8 cellular contexts compared by ENCODE assay signal in genomic region chr1:109151146-109151545, GRCh38. TPM values are rescaled to one million over a fixed set of nuclear protein-coding genes. Genes with fewer than 3 reads are reported as not detected.
DNase-seq lines count a peak whose midpoint lies in the region; ATAC-seq, FAIRE-seq and TF ChIP-seq lines count a peak whose summit lies in the region.

No MANE protein-coding gene starts in this region.

- H3K9ac ChIP-seq in H1 (replicated peaks in 1 of 4; ENCODE audit: extremely low read depth in 1 of 4, low read depth in 3 of 4, low read length in 3 of 4), result no peak overlapping the region

- no peaks in the 10 kb centered on the region for H3K9me3 ChIP-seq in H1 (ENCODE audit: insufficient read depth in 2 of 2, low read depth in 1 of 2, low read length in 1 of 2)
- no peaks in the 10 kb centered on the region for H3K9me3 ChIP-seq in mesodermal cell (ENCODE audit: control insufficient read depth, low read length)

- H3K4me1 ChIP-seq in H1 (replicated peaks in 1 of 4; ENCODE audit: control insufficient read depth in 3 of 4, insufficient read depth in 4 of 4, low read length in 3 of 4) (peaks cover 0 to 3% (median 2%) of the 10 kb centered on the region in 4 experiments; a peak in 3 of 7 replicates), mesodermal cell (ENCODE audit: control insufficient read depth, insufficient read depth, low read length, poor library complexity, severe bottlenecking) (peaks cover 14% of the 10 kb centered on the region)

- no peak for TF ChIP-seq RAD21 in H1 (IDR thresholded peaks at IDR 0.05 in 1 of 2, conservative IDR thresholded peaks at IDR 0.05 in 1 of 2; ENCODE audit: low read depth in 2 of 2, low read length in 2 of 2)

- peak overlapping the region; percentile 98 for H2AFZ ChIP-seq in H1 (ENCODE audit: low read length)

- no peaks in the 10 kb centered on the region for H3K79me1 ChIP-seq in H1 (ENCODE audit: low read depth, low read length)

- no peak overlapping the region for H3K27ac Mint-ChIP-seq in CD14-positive monocyte

- H2BK12ac ChIP-seq in H1 (ENCODE audit: low read depth, low read length), result peak overlapping the region; percentile 64; the same call in 1 of the 2 replicates

- TF ChIP-seq CTCF in H1 (IDR thresholded peaks at IDR 0.05; ENCODE audit: control extremely low read depth in 1 of 3, insufficient read depth in 1 of 3, low read depth in 1 of 3, low read length in 3 of 3) (no peak), CD14-positive monocyte (IDR thresholded peaks at IDR 0.05) (no peak)

- ATAC-seq in HG02571 (IDR thresholded peaks at IDR 0.05; ENCODE audit: unreplicated experiment) (no peak), GM21786 (IDR thresholded peaks at IDR 0.05; ENCODE audit: unreplicated experiment) (no peak)

- H3K27me3 Mint-ChIP-seq in CD14-positive monocyte (ENCODE audit: low read depth in 3 of 3), result peaks cover 4 to 14% (median 12%) of the 10 kb centered on the region in 3 donors

- no peaks in the 10 kb centered on the region for H3K23me2 ChIP-seq in H1 (ENCODE audit: low read depth, low read length)

- intact Hi-C loops in CD14-positive monocyte (cut with micrococcal nuclease), result no loop called here

- H2BK120ac ChIP-seq in H1 (replicated peaks; ENCODE audit: low read depth, low read length), result no peak overlapping the region

- H3K4me3 ChIP-seq in H1 (ENCODE audit: extremely low read depth in 1 of 4, insufficient read depth in 2 of 4, low read depth in 3 of 4, low read length in 4 of 4) (no peak overlapping the region), mesodermal cell (ENCODE audit: extremely low read depth, insufficient read depth, low read length, poor library complexity, severe bottlenecking) (no peak overlapping the region)

- no peak overlapping the region for H3K18ac ChIP-seq in H1 (ENCODE audit: extremely low read depth, low read length)

- no peak overlapping the region for H3K4ac ChIP-seq in H1 (replicated peaks; ENCODE audit: insufficient read length, low read depth, low read length)

- no peak overlapping the region for H2BK20ac ChIP-seq in H1 (ENCODE audit: low read length)

- no peak overlapping the region for H2BK5ac ChIP-seq in H1 (ENCODE audit: low read depth, low read length)

- WGBS in H1 (ENCODE audit: extremely low coverage in 1 of 2, insufficient coverage in 1 of 2, insufficient read length in 1 of 2, insufficient replicate concordance in 2 of 2, low coverage in 1 of 2, low lambda C conversion rate in 2 of 2, missing lambda C conversion rate in 1 of 2), 2 experiments, result 42% methylated on average over 3 of the region's 3 CpGs; no CpG with 5 or more reads in 1 of the 2 experiments
- WGBS in mesodermal cell (ENCODE audit: insufficient coverage in 2 of 2), 2 experiments, result 71 to 86% methylated on average over 1 to 2 of the region's 3 CpGs

- H2BK15ac ChIP-seq in H1 (ENCODE audit: low read length), result no peak overlapping the region

- no peak overlapping the region for H2AK5ac ChIP-seq in H1 (ENCODE audit: low read depth, low read length)

- no peak overlapping the region for H4K8ac ChIP-seq in H1 (ENCODE audit: extremely low read depth, insufficient read depth, low read length)

- no peaks in the 10 kb centered on the region for H3K27me3 ChIP-seq in H1 (replicated peaks in 1 of 4; ENCODE audit: control insufficient read depth in 3 of 4, extremely low read depth in 1 of 4, insufficient read depth in 3 of 4, low read length in 3 of 4)

- H3K23ac ChIP-seq in H1 (ENCODE audit: insufficient read length), result no peak overlapping the region

- no peak overlapping the region for H3K14ac ChIP-seq in H1 (ENCODE audit: insufficient read length)

- H3K9me3 Mint-ChIP-seq in CD14-positive monocyte, result no peaks in the 10 kb centered on the region

- no peak for TF ChIP-seq EP300 in H1 (IDR thresholded peaks at IDR 0.05; ENCODE audit: borderline replicate concordance in 1 of 2, low read depth in 2 of 2, low read length in 2 of 2)

- H3K27ac ChIP-seq in H1 (ENCODE audit: low read depth, low read length) (no peak overlapping the region), mesodermal cell (ENCODE audit: low read depth, low read length, severe bottlenecking) (peak overlapping the region; percentile 49)

- H3K4me1 Mint-ChIP-seq in CD14-positive monocyte, result no peaks in the 10 kb centered on the region

- no peak overlapping the region for H4K91ac ChIP-seq in H1 (replicated peaks; ENCODE audit: insufficient read length, low read length)

- H3K79me2 ChIP-seq in H1 (ENCODE audit: control insufficient read depth in 1 of 2, insufficient read depth in 2 of 2, low read length in 2 of 2), result no peaks in the 10 kb centered on the region

- H3K4me3 Mint-ChIP-seq in CD14-positive monocyte, result no peak overlapping the region

- no peak overlapping the region for H4K5ac ChIP-seq in H1 (ENCODE audit: insufficient read length, low read depth, low read length)

- no peak overlapping the region for H3K4me2 ChIP-seq in H1 (ENCODE audit: insufficient read depth in 1 of 2, low read depth in 2 of 2, low read length in 2 of 2)

- no peaks in the 10 kb centered on the region for H3K36me3 Mint-ChIP-seq in CD14-positive monocyte

- peak; percentile 68 for DNase-seq in AG08395 (ENCODE audit: low spot score)
- DNase-seq in NCI-H460 (ENCODE audit: extremely low read depth, low read depth), result peak; percentile 7
- DNase-seq in H1 (ENCODE audit: low read depth in 1 of 2, low spot score in 2 of 2), result peak; percentile 5 to 49
- no peak for DNase-seq in Kasumi-1 (lab: John Stamatoyannopoulos, UW)
- no peak for DNase-seq in CD14-positive monocyte (ENCODE audit: low spot score)

- H3K36me3 ChIP-seq in H1 (ENCODE audit: control insufficient read depth in 2 of 4, insufficient read depth in 4 of 4, low read length in 3 of 4), result no peaks in the 10 kb centered on the region
- H3K36me3 ChIP-seq in mesodermal cell (ENCODE audit: control insufficient read depth, insufficient read depth, low read length), result no peaks in the 10 kb centered on the region

- 0 out of 3 replicates have a peak, but pooled peaks of 1 of the 2 experiments have one; percentile 38 for TF ChIP-seq POLR2A in H1 (IDR thresholded peaks at IDR 0.05; ENCODE audit: control extremely low read depth in 1 of 2, low read depth in 2 of 2, low read length in 2 of 2)

- CTCF ChIA-PET in H1 (lab: Charles Lee; ENCODE audit: partially characterized antibody), result interaction anchor here (0.6 to 1.3 kb wide), 3 partner anchors 16 to 379 kb away, joined by 3 read pairs; no protein-coding TSS in a partner anchor

- POLR2A ChIA-PET in H1 (lab: Charles Lee; ENCODE audit: partially characterized antibody), result interaction anchor here (1.1 kb wide), 1 partner anchor 51 kb away, joined by 3 read pairs; no protein-coding TSS in a partner anchor

- no peak overlapping the region for H3K56ac ChIP-seq in H1 (replicated peaks; ENCODE audit: insufficient read length, low read depth, low read length)

- no peaks in the 10 kb centered on the region for H4K20me1 ChIP-seq in H1 (replicated peaks in 1 of 2; ENCODE audit: control insufficient read depth in 1 of 2, insufficient read depth in 2 of 2, low read length in 2 of 2)

- no peak for FAIRE-seq in H1 (lab: Jason Lieb, UNC)

TF ChIP-seq in H1, 55 proteins besides CTCF, POLR2A, EP300 and RAD21:
- TF ChIP-seq MAFK (IDR thresholded peaks at IDR 0.05; ENCODE audit: low read depth, low read length) (peak; percentile 29; the same call in 1 of the 2 replicates), TAF1 (IDR thresholded peaks at IDR 0.05; ENCODE audit: low read depth, low read length) (0 out of 2 replicates have a peak, but pooled peaks have one; percentile 32), EZH2 (IDR thresholded peaks at IDR 0.05; ENCODE audit: low read depth, low read length, severe bottlenecking) (no peak), CREB1 (IDR thresholded peaks at IDR 0.05) (no peak), FOSL1 (IDR thresholded peaks at IDR 0.05; ENCODE audit: insufficient read depth, low read depth, low read length) (no peak), POLR2AphosphoS5 (IDR thresholded peaks at IDR 0.05; ENCODE audit: low read depth, low read length) (peak; percentile 31; the same call in 1 of the 2 replicates)

RNA-seq across cellular contexts. Expression of gene ELAPOR1, which starts 37.2 kb away (rescaled TPM):
- total RNA-seq in NCI-H460 (2014; rRNA removed; shearing (Covaris generic)), result 0.12 and 0.23 TPM in 2 replicates
- 0.19 and 0.23 TPM in 2 replicates for polyA plus RNA-seq in NCI-H460 (2014; cell fraction: nucleus; rRNA removed)
- 1.2 TPM in 2 replicates for total RNA-seq in H1 (2021; fragmentation: NEBNext Ultra II Directional; extraction: Animal tissue kit (Norgen Biotek cat#: 25700))
- polyA plus RNA-seq in H1 (2011; rRNA removed) (2.5 and 3.1 TPM in 2 replicates), CD14-positive monocyte (not detected)
- polyA plus RNA-seq in H1 (2011; cell fraction: cytosol; rRNA removed), result 2.5 TPM
- polyA plus RNA-seq in H1 (2011; cell fraction: nucleus; rRNA removed), result 4.4 TPM
- 0.62 to 1.2 TPM (median 0.89 TPM) in 4 replicates for polyA plus RNA-seq in H1 (2012, experiment 1 of 2)
- polyA plus RNA-seq in H1 (2012, experiment 2 of 2), result 0.92 TPM
- 1.3 TPM for polyA plus RNA-seq in H1 (2013, experiment 1 of 2)
- 1.0 TPM for polyA plus RNA-seq in H1 (2013, experiment 2 of 2)
- polyA minus RNA-seq in H1 (2011; rRNA and poly(A)+ RNA removed), result 2.1 and 4.1 TPM in 2 replicates
- polyA minus RNA-seq in H1 (2011; cell fraction: cytosol; rRNA and poly(A)+ RNA removed), result 1.2 TPM
- polyA minus RNA-seq in H1 (2011; cell fraction: nucleus; rRNA and poly(A)+ RNA removed), result 1.7 TPM
- 1.1 TPM for polyA plus RNA-seq in mesodermal cell (2013, experiment 1 of 2)
- polyA plus RNA-seq in mesodermal cell (2013, experiment 2 of 2), result 0.46 TPM

Comparison
In these comparisons a context has a peak if more than half of its experiments do, and no peak if none do; other contexts are left out.
1. DNase-seq: peak in AG08395 (single experiment), NCI-H460 (single experiment) and H1 (2 of 2); none in Kasumi-1 (0 of 2) and CD14-positive monocyte (single experiment).